ENCODE assay signal across 13 cellular contexts in genomic region chr3:99542771-99543518, GRCh38.
DNase-seq lines count a peak whose midpoint lies in the region; ATAC-seq, FAIRE-seq and TF ChIP-seq lines count a peak whose summit lies in the region.
"Had no signal": no experiment of that assay in that cellular context is flagged by ENCODE, and none has a peak within 500 bp of the region (broad histone marks: within the 10 kb centered on the region; RNA-seq: fewer than 3 reads in every experiment).

No MANE protein-coding gene starts in this region.

- ATAC-seq in HG02642 (IDR thresholded peaks at IDR 0.05; ENCODE audit: poor library complexity, unreplicated experiment), result peak; percentile 49
- ATAC-seq in GM18861 (IDR thresholded peaks at IDR 0.05; ENCODE audit: unreplicated experiment), result no peak
- ATAC-seq: effector memory CD8-positive, alpha-beta T cell; mucosa of descending colon had no signal

- no peaks in the 10 kb centered on the region for H3K9me3 ChIP-seq in adrenal gland (replicated peaks in 1 of 3)
- H3K9me3 ChIP-seq: mucosa of descending colon had no signal

- no peak for DNase-seq in GM19239 (ENCODE audit: insufficient read length, low spot score)
- peak; percentile 25 for DNase-seq in RCC 7860 (ENCODE audit: low spot score)
- peak; percentile 89 for DNase-seq in kidney tubule cell (ENCODE audit: low spot score)
- DNase-seq in adrenal gland, result no peak
- no peak for DNase-seq in DMS153 (lab: John Stamatoyannopoulos, UW)
- no peak for DNase-seq in GOT3 (lab: John Stamatoyannopoulos, UW)
- DNase-seq: aorta; COR-L47; effector memory CD8-positive, alpha-beta T cell; mucosa of descending colon; retina had no signal

- FAIRE-seq in GM19239 (lab: Jason Lieb, UNC), result peak; percentile 31
- no peak for FAIRE-seq in RCC 7860 (lab: Jason Lieb, UNC)

- H3K27ac ChIP-seq in adrenal gland, result peak overlapping the region in 1 of 5 donors; percentile 36

- H3K4me1 ChIP-seq in adrenal gland (replicated peaks in 1 of 2), result no peaks in the 10 kb centered on the region

- TF ChIP-seq CTCF in adrenal gland (IDR thresholded peaks at IDR 0.05), result no peak

- no peak for TF ChIP-seq POLR2A in adrenal gland (IDR thresholded peaks at IDR 0.05)

- H3K36me3 ChIP-seq in adrenal gland (replicated peaks in 1 of 2), result no peaks in the 10 kb centered on the region

- intact Hi-C loops in adrenal gland (cut with DNase I), result no loop called here

- WGBS in adrenal gland, 4 donors, result 39 to 65% (median 57%) methylated on average over 4 of the region's 4 CpGs

- no peak overlapping the region for H3K4me3 ChIP-seq in adrenal gland
- H3K4me3 ChIP-seq: mucosa of descending colon had no signal

- no peaks in the 10 kb centered on the region for H3K27me3 ChIP-seq in adrenal gland

Comparison
In these comparisons a context has a peak if more than half of its experiments do, and no peak if none do; other contexts are left out.
1. DNase-seq: peak in RCC 7860 (single experiment) and kidney tubule cell (single experiment); none in GM19239 (single experiment), adrenal gland (0 of 7), DMS153 (single experiment) and GOT3 (single experiment).